10 cellular contexts compared by ENCODE assay signal in genomic region chr7:12770227-12770975, GRCh38.
DNase-seq lines count a peak whose midpoint lies in the region; ATAC-seq and TF ChIP-seq lines count a peak whose summit lies in the region.
"Had no signal": no experiment of that assay in that cellular context is flagged by ENCODE, and none has a peak within 500 bp of the region (broad histone marks: within the 10 kb centered on the region; RNA-seq: fewer than 3 reads in every experiment).

No MANE protein-coding gene starts in this region.

- no peaks in the 10 kb centered on the region for H3K27me3 ChIP-seq in HUES48 (ENCODE audit: control insufficient read depth, insufficient read depth, low read length)
- no peaks in the 10 kb centered on the region for H3K27me3 ChIP-seq in heart left ventricle
- H3K27me3 ChIP-seq: SJSA1 had no signal

- TF ChIP-seq CTCF in RWPE1 (conservative IDR thresholded peaks at IDR 0.05; ENCODE audit: low read depth) (no peak), heart left ventricle (IDR thresholded peaks at IDR 0.05) (no peak)

- CTCF ChIA-PET in RWPE1 (lab: Yijun Ruan, JAX) = no interaction called here

- H3K27ac ChIP-seq in HUES48 (ENCODE audit: low read depth, low read length) = peak overlapping the region; percentile 48
- no peak overlapping the region for H3K27ac ChIP-seq in RWPE1
- peak overlapping the region in 3 of 12 donors; percentile 4 to 52 (median 52) for H3K27ac ChIP-seq in heart left ventricle
- no peak overlapping the region for H3K27ac ChIP-seq in caudate nucleus (ENCODE audit: low read depth, low read length)
- H3K27ac ChIP-seq: SJSA1 had no signal

- 17 to 24% (median 20%) methylated on average over 3 of the region's 3 CpGs for WGBS in heart left ventricle, 4 donors

- POLR2A ChIA-PET in RWPE1 (lab: Yijun Ruan, JAX; ENCODE audit: low non-redundant PET) = no interaction called here

- no peaks in the 10 kb centered on the region for H3K36me3 ChIP-seq in HUES48 (ENCODE audit: control insufficient read depth, insufficient read depth, low read length)
- H3K36me3 ChIP-seq in heart left ventricle = no peaks in the 10 kb centered on the region
- H3K36me3 ChIP-seq: SJSA1 had no signal

- H3K4me3 ChIP-seq in HUES48 (ENCODE audit: low read depth, low read length) = peak overlapping the region; percentile 35; the same call in 1 of the 2 replicates
- H3K4me3 ChIP-seq in heart left ventricle = no peak overlapping the region
- H3K4me3 ChIP-seq: SJSA1 had no signal

- ATAC-seq in heart left ventricle (peak in 3 of 4 donors; percentile 49 to 53 (median 50)), HG03108 (IDR thresholded peaks at IDR 0.05; ENCODE audit: unreplicated experiment) (no peak)

- peak; percentile 11 for DNase-seq in RWPE1 (ENCODE audit: low spot score)
- DNase-seq in heart left ventricle = peak in 3 of 5 donors; percentile 28 to 36 (median 31)
- peak; percentile 39 for DNase-seq in pulmonary artery endothelial cell (ENCODE audit: low read depth, low spot score)
- DNase-seq in NCI-H1417 (lab: John Stamatoyannopoulos, UW) = no peak
- DNase-seq in activated CD8-positive, alpha-beta memory T cell treated with anti-CD3 and anti-CD28 coated beads, Interleukin-2, amount 50 U/mL, for 48 hours = no peak
- no peak for DNase-seq in caudate nucleus (lab: John Stamatoyannopoulos, UW)
- DNase-seq: stimulated activated naive CD4-positive, alpha-beta T cell treated with Interleukin-2 at 50 U/mL for 16 hours had no signal

- no peak for TF ChIP-seq POLR2A in heart left ventricle (IDR thresholded peaks at IDR 0.05)

- H3K4me1 ChIP-seq in HUES48 (ENCODE audit: control insufficient read depth, insufficient read depth, low read length) (peaks cover 49% of the 10 kb centered on the region), heart left ventricle (peaks cover 0 to 31% (median 18%) of the 10 kb centered on the region in 12 donors)

- H3K9me3 ChIP-seq in HUES48 (ENCODE audit: control insufficient read depth, insufficient read depth, low read length) (no peaks in the 10 kb centered on the region; the same call in 1 of the 2 replicates), heart left ventricle (peaks cover 0 to 17% (median 0%) of the 10 kb centered on the region in 12 donors)
- H3K9me3 ChIP-seq: SJSA1 had no signal

- intact Hi-C loops in heart left ventricle (cut with DNase I) = loop anchor here in 4 of 10 donors (5.0 to 10.0 kb wide), 2 partner anchors 83 to 86 kb away; partner anchors contain the start of gene ARL4A (in 4 of the 4)

- no peak overlapping the region; the same call in 1 of the 2 replicates for H3K9ac ChIP-seq in HUES48 (ENCODE audit: low read depth, low read length)

Comparison
In these comparisons a context has a peak if more than half of its experiments do, and no peak if none do; other contexts are left out.
1. DNase-seq: peak in RWPE1 (single experiment), heart left ventricle (3 of 5) and pulmonary artery endothelial cell (single experiment); none in NCI-H1417 (0 of 3), activated CD8-positive, alpha-beta memory T cell treated with anti-CD3 and anti-CD28 coated beads, Interleukin-2, amount 50 U/mL, for 48 hours (single experiment) and caudate nucleus (0 of 61).